Comparison of ENCODE assay signal across 16 cellular contexts in the genomic region with DNA sequence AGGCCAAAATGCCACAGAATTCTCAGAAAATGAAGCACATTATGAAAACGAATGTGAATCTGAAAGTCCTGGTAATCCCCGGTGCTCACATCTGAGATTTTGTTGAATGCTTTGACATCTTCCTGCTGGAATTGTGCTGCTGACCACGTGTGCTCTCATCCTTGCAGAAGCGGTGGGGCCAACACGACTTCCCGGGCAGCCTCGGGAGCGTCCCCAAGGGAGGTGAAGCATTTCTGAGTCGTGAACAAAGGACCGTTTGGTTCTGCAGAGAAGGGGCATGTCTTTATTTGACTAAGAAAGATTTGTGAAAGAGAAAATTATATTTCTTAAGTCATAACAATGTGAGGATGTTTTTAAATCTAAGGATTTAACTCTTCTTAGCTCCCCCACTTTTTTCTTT.
"Had no signal": no experiment of that assay in that cellular context is flagged by ENCODE, and none has a peak within 500 bp of the region (broad histone marks: within the 10 kb centered on the region; RNA-seq: fewer than 3 reads in every experiment).

No MANE protein-coding gene starts in this region.

- H3K9me3 ChIP-seq: ascending aorta, breast epithelium, gastrocnemius medialis, pancreas had no signal

- ATAC-seq: esophagus mucosa, gastrocnemius medialis, pancreas, T-helper 17 cell had no signal

- DNase-seq: activated CD4-positive, alpha-beta T cell treated with anti-CD3 and anti-CD28 coated beads, Interleukin-2, amount 50 U/mL, for 4 hours; activated gamma-delta T cell; cerebellar nuclear complex; effector CD8-positive, alpha-beta T cell; gastrocnemius medialis; immature natural killer cell; mammary epithelial cell; naive B cell; pancreas; stimulated activated CD8-positive, alpha-beta memory T cell treated with anti-CD3 and anti-CD28 coated beads, Interleukin-4, amount 100 ng/mL, for 48 hours; stimulated activated naive CD4-positive, alpha-beta T cell; T-helper 17 cell; WERI-Rb-1 had no signal

- H3K4me1 ChIP-seq: ascending aorta, breast epithelium, gastrocnemius medialis had no signal

- H3K27me3 ChIP-seq: ascending aorta, pancreas had no signal

- H3K27ac ChIP-seq: ascending aorta, breast epithelium, gastrocnemius medialis, WERI-Rb-1 had no signal

- H3K36me3 ChIP-seq: ascending aorta, breast epithelium, gastrocnemius medialis, pancreas, WERI-Rb-1 had no signal

- H3K4me3 ChIP-seq: ascending aorta, breast epithelium, gastrocnemius medialis, pancreas had no signal
